Comparison of ENCODE assay signal across 8 cellular contexts in the genomic region with DNA sequence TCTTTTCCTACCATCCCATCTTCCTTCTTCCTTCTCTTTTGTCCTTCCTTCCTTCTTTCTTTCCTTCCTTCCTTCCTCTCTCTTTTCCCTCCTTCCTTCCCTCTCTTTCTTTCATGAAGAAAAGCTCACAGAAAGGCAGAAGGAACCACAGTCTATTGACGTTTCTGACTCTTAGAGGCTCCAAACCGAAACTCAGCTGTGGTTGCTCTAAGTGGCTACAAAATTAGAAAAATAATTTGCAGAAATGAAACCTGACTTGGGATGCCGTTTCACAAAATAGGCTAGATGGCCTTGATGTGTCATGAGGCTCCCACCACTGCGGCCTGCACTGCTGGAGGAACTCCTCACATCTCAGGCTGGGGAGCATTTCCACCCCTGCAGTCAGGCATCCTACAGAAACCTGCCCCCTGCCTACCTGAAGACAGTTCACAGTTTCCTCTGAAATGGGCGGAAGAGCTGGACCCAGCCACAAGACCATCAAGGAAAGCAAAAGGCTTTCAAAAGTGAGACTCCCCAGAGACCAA.
DNase-seq lines count a peak whose midpoint lies in the region; ATAC-seq and TF ChIP-seq lines count a peak whose summit lies in the region.

No MANE protein-coding gene starts in this region.

- peaks cover 7% of the 10 kb centered on the region for H3K4me1 Mint-ChIP-seq in activated naive CD8-positive, alpha-beta T cell treated with anti-CD3 and anti-CD28 coated beads for 36 hours

- no peaks in the 10 kb centered on the region for H3K9me2 ChIP-seq in hepatocyte (replicated peaks; ENCODE audit: insufficient read depth)

- no peaks in the 10 kb centered on the region for H3K9me3 Mint-ChIP-seq in activated naive CD8-positive, alpha-beta T cell treated with anti-CD3 and anti-CD28 coated beads for 36 hours

- H3K36me3 ChIP-seq in GM06990 (ENCODE audit: control insufficient read depth, insufficient read depth, low read length) (no peaks in the 10 kb centered on the region), HAP-1 (replicated peaks) (no peaks in the 10 kb centered on the region; the same call in 1 of the 2 replicates), hepatocyte (replicated peaks; ENCODE audit: insufficient read depth, low read depth) (no peaks in the 10 kb centered on the region)

- no peaks in the 10 kb centered on the region for H3K27me3 Mint-ChIP-seq in activated naive CD8-positive, alpha-beta T cell treated with anti-CD3 and anti-CD28 coated beads for 36 hours

- ATAC-seq in GM19351 (IDR thresholded peaks at IDR 0.05; ENCODE audit: unreplicated experiment) (peak; percentile 94), HG03159 (IDR thresholded peaks at IDR 0.05; ENCODE audit: unreplicated experiment) (peak; percentile 89)

- TF ChIP-seq CTCF in GM06990 (IDR thresholded peaks at IDR 0.05; ENCODE audit: insufficient read depth, low read length, poor library complexity, severe bottlenecking): peak; percentile 16
- TF ChIP-seq CTCF in hepatocyte (IDR thresholded peaks at IDR 0.05; ENCODE audit: poor library complexity): no peak

- no peak overlapping the region for H3K4me3 ChIP-seq in GM06990 (replicated peaks; ENCODE audit: low read depth, low read length)
- H3K4me3 ChIP-seq in HAP-1: no peak overlapping the region
- no peak overlapping the region for H3K4me3 ChIP-seq in hepatocyte

- H4K20me1 ChIP-seq in hepatocyte (ENCODE audit: insufficient read depth, poor library complexity, severe bottlenecking): no peaks in the 10 kb centered on the region

- no peak overlapping the region for H3K27ac ChIP-seq in hepatocyte

- 87% methylated on average over 5 of the region's 5 CpGs for WGBS in hepatocyte (ENCODE audit: low lambda C conversion rate, missing lambda C conversion rate)

- peak; percentile 69 for DNase-seq in GM06990 (ENCODE audit: extremely low read depth, insufficient read length)
- DNase-seq in activated naive CD8-positive, alpha-beta T cell treated with anti-CD3 and anti-CD28 coated beads for 36 hours: peak; percentile 16
- DNase-seq in HAP-1 (ENCODE audit: low spot score in 2 of 2): no peak
- no peak for DNase-seq in hepatocyte (ENCODE audit: low spot score)
- DNase-seq in NCI-H1105 treated with DMSO at 0.1 percent for 48 hours (lab: John Stamatoyannopoulos, UW): no peak
- DNase-seq in SK-N-DZ (ENCODE audit: low spot score): no peak

- no peak overlapping the region for H3K4me3 Mint-ChIP-seq in activated naive CD8-positive, alpha-beta T cell treated with anti-CD3 and anti-CD28 coated beads for 36 hours

- H3K4me1 ChIP-seq in HAP-1 (no peaks in the 10 kb centered on the region), hepatocyte (ENCODE audit: insufficient read depth) (peaks cover 50% of the 10 kb centered on the region)

- H3K9me3 ChIP-seq in HAP-1 (no peaks in the 10 kb centered on the region), hepatocyte (ENCODE audit: low read depth) (no peaks in the 10 kb centered on the region)

- H3K36me3 Mint-ChIP-seq in activated naive CD8-positive, alpha-beta T cell treated with anti-CD3 and anti-CD28 coated beads for 36 hours: no peaks in the 10 kb centered on the region

- no peak overlapping the region for H3K4me2 ChIP-seq in hepatocyte

- no peaks in the 10 kb centered on the region for H3K27me3 ChIP-seq in GM06990 (replicated peaks; ENCODE audit: control insufficient read depth, insufficient read depth, low read length)
- H3K27me3 ChIP-seq in HAP-1 (ENCODE audit: low read depth): no peaks in the 10 kb centered on the region
- no peaks in the 10 kb centered on the region for H3K27me3 ChIP-seq in hepatocyte

- H2AFZ ChIP-seq in hepatocyte: no peak overlapping the region

- H3K79me2 ChIP-seq in hepatocyte: peaks cover 13% of the 10 kb centered on the region

- in situ Hi-C loops in HAP-1 (cut with MboI; ENCODE audit: low sequenced_read_pairs): loop anchor here (25.0 kb wide), 1 partner anchor 452 kb away; no protein-coding TSS in a partner anchor

- peak overlapping the region; percentile 13 for H3K27ac Mint-ChIP-seq in activated naive CD8-positive, alpha-beta T cell treated with anti-CD3 and anti-CD28 coated beads for 36 hours

Comparison
In these comparisons a context has a peak if more than half of its experiments do, and no peak if none do; other contexts are left out.
1. DNase-seq: peak in GM06990 (single experiment) and activated naive CD8-positive, alpha-beta T cell treated with anti-CD3 and anti-CD28 coated beads for 36 hours (single experiment); none in HAP-1 (0 of 2), hepatocyte (single experiment), NCI-H1105 treated with DMSO at 0.1 percent for 48 hours (single experiment) and SK-N-DZ (single experiment).